8 cellular contexts compared by ENCODE assay signal in the genomic region with DNA sequence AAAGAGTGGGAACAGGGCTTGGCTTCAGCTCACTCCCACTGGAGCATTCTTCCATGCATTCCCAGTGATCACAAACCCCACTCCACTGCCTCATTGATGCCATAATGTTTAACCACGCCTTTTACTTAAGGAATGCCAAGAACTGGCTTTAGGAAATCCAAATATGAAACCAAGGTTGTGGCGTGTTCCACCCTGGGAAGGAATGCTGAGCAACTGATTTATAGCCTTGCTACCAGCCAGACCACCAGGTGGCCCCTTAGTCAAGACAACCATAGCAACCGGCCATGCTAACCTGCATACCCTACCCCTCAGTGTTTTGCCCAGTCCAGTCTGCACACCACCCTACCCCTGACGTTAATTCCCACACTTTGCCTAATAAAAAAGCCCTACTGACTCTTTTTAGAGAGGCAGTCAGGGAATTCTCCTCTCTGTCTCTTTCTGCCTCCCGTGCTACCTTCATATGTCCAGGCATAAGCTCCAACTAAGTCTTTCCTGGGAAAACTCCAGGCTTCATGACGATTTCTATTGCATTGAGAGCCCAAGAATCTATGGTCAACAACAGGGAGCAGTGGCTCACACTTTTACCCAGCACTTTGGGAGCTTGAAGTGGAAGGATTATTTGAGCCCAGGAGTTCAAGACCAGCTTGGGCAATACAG. TPM values are rescaled to one million over a fixed set of nuclear protein-coding genes. Genes with fewer than 3 reads are reported as not detected.
DNase-seq lines count a peak whose midpoint lies in the region; ATAC-seq and TF ChIP-seq lines count a peak whose summit lies in the region.

No MANE protein-coding gene starts in this region.

- H3K4me3 Mint-ChIP-seq in chondrocyte (ENCODE audit: unreplicated experiment) = no peak overlapping the region

- no peaks in the 10 kb centered on the region for H3K36me3 Mint-ChIP-seq in chondrocyte (ENCODE audit: low read depth)

- no peaks in the 10 kb centered on the region for H3K9me3 Mint-ChIP-seq in chondrocyte (ENCODE audit: low read depth)

- H3K4me1 Mint-ChIP-seq in chondrocyte (ENCODE audit: low read depth) = peaks cover 9% of the 10 kb centered on the region

- TF ChIP-seq RAD21 in Ishikawa (IDR thresholded peaks at IDR 0.05; ENCODE audit: low read depth) = peak; percentile 70

- H3K27me3 Mint-ChIP-seq in chondrocyte (ENCODE audit: low read depth) = no peaks in the 10 kb centered on the region

- TF ChIP-seq EP300 in Ishikawa (IDR thresholded peaks at IDR 0.05; ENCODE audit: borderline replicate concordance) = peak; percentile 79; the same call in 1 of the 2 replicates

- peak; percentile 80 for TF ChIP-seq CTCF in chondrocyte (IDR thresholded peaks at IDR 0.05)

- DNase-seq in Ammon's horn (ENCODE audit: low spot score) (peak; percentile 24), chondrocyte (ENCODE audit: low spot score) (no peak), lung microvascular endothelial cell (ENCODE audit: low read depth in 2 of 2) (peak; percentile 57 to 76), medulla oblongata (ENCODE audit: extremely low spot score) (no peak), NCI-H187 (lab: John Stamatoyannopoulos, UW) (no peak), NCI-H2081 (lab: John Stamatoyannopoulos, UW) (no peak)

- no peak for ATAC-seq in GM18511 (IDR thresholded peaks at IDR 0.05; ENCODE audit: unreplicated experiment)

- peak overlapping the region; percentile 60 for H3K27ac Mint-ChIP-seq in chondrocyte (ENCODE audit: unreplicated experiment)

TF ChIP-seq in Ishikawa, 13 proteins besides CTCF, POLR2A, EP300 and RAD21:
- TF ChIP-seq CREB1 (IDR thresholded peaks at IDR 0.05; ENCODE audit: low read depth) (no peak), TAF1 (IDR thresholded peaks at IDR 0.05; ENCODE audit: low read depth) (no peak), ZBTB7A (IDR thresholded peaks at IDR 0.05; ENCODE audit: low read depth) (0 out of 2 replicates have a peak, but pooled peaks have one; percentile 56), NFIC (IDR thresholded peaks at IDR 0.05) (peak; percentile 85), YY1 (IDR thresholded peaks at IDR 0.05; ENCODE audit: low read depth) (peak; percentile 38; the same call in 1 of the 2 replicates), FOXM1 (IDR thresholded peaks at IDR 0.05; ENCODE audit: borderline replicate concordance, low read depth) (peak; percentile 40; the same call in 1 of the 2 replicates), TCF12 (IDR thresholded peaks at IDR 0.05; ENCODE audit: low read depth) (no peak; the same call in 1 of the 2 replicates), TEAD4 (IDR thresholded peaks at IDR 0.05) (peak; percentile 87), CEBPB (IDR thresholded peaks at IDR 0.05) (no peak; the same call in 1 of the 2 replicates)
- TF ChIP-seq, protein P1, sequence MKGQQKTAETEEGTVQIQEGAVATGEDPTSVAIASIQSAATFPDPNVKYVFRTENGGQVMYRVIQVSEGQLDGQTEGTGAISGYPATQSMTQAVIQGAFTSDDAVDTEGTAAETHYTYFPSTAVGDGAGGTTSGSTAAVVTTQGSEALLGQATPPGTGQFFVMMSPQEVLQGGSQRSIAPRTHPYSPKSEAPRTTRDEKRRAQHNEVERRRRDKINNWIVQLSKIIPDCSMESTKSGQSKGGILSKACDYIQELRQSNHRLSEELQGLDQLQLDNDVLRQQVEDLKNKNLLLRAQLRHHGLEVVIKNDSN (IDR thresholded peaks at IDR 0.05) = no peak
- TF ChIP-seq, protein P2, sequence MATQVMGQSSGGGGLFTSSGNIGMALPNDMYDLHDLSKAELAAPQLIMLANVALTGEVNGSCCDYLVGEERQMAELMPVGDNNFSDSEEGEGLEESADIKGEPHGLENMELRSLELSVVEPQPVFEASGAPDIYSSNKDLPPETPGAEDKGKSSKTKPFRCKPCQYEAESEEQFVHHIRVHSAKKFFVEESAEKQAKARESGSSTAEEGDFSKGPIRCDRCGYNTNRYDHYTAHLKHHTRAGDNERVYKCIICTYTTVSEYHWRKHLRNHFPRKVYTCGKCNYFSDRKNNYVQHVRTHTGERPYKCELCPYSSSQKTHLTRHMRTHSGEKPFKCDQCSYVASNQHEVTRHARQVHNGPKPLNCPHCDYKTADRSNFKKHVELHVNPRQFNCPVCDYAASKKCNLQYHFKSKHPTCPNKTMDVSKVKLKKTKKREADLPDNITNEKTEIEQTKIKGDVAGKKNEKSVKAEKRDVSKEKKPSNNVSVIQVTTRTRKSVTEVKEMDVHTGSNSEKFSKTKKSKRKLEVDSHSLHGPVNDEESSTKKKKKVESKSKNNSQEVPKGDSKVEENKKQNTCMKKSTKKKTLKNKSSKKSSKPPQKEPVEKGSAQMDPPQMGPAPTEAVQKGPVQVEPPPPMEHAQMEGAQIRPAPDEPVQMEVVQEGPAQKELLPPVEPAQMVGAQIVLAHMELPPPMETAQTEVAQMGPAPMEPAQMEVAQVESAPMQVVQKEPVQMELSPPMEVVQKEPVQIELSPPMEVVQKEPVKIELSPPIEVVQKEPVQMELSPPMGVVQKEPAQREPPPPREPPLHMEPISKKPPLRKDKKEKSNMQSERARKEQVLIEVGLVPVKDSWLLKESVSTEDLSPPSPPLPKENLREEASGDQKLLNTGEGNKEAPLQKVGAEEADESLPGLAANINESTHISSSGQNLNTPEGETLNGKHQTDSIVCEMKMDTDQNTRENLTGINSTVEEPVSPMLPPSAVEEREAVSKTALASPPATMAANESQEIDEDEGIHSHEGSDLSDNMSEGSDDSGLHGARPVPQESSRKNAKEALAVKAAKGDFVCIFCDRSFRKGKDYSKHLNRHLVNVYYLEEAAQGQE (IDR thresholded peaks at IDR 0.05; ENCODE audit: low read depth) = no peak
- TF ChIP-seq, protein P3, sequence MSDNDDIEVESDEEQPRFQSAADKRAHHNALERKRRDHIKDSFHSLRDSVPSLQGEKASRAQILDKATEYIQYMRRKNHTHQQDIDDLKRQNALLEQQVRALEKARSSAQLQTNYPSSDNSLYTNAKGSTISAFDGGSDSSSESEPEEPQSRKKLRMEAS (IDR thresholded peaks at IDR 0.05) = no peak; the same call in 1 of the 2 replicates

RNA-seq across cellular contexts. Expression of a gene that starts 27.0 kb away (rescaled TPM):
- total RNA-seq in chondrocyte (233 to 235 TPM (median 235 TPM) in 3 replicates), lung microvascular endothelial cell (34.9 and 46.0 TPM in 2 replicates)

Comparison
In these comparisons a context has a peak if more than half of its experiments do, and no peak if none do; other contexts are left out.
1. DNase-seq: peak in Ammon's horn (single experiment) and lung microvascular endothelial cell (2 of 2); none in chondrocyte (single experiment), medulla oblongata (single experiment), NCI-H187 (0 of 2) and NCI-H2081 (0 of 2).